4 cellular contexts compared by ENCODE assay signal in the genomic region with DNA sequence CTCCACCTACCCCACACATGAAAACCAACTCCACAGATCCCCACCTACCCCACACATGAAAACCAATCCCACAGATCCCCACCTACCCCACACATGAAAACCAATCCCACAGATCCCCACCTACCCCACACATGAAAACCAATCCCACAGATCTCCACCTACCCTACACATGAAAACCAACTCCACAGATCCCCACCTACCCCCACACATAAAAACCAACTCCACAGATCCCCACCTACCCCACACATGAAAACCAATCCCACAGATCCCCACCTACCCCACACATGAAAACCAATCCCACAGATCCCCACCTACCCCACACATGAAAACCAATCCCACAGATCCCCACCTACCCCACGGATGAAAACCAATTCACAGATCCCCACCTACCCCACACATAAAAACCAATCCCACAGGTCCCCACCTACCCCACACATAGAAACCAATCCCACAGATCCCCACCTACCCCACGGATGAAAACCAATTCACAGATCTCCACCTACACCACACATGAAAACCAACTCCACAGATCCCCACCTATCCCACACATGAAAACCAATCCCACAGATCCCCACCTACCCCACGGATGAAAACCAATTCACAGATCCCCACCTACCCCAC. TPM values are rescaled to one million over a fixed set of nuclear protein-coding genes. Genes with fewer than 3 reads are reported as not detected.
"Had no signal": no experiment of that assay in that cellular context is flagged by ENCODE, and none has a peak within 500 bp of the region (broad histone marks: within the 10 kb centered on the region; RNA-seq: fewer than 3 reads in every experiment).

No MANE protein-coding gene starts in this region.

RNA-seq across cellular contexts. Expression of a gene that starts 50.7 kb away (rescaled TPM):
- total RNA-seq: LHCN-M2, M059J, MCF 10A, NCI-H460 had no signal
